ENCODE assay signal across 8 cellular contexts in genomic region chr11:59551651-59552521, GRCh38. TPM values are rescaled to one million over a fixed set of nuclear protein-coding genes. Genes with fewer than 3 reads are reported as not detected.
A peak's percentile ranks its signal among the peaks of the same experiment; 100 is the strongest.
DNase-seq lines count a peak whose midpoint lies in the region; ATAC-seq, FAIRE-seq and TF ChIP-seq lines count a peak whose summit lies in the region.

No MANE protein-coding gene starts in this region.

- H3K4me1 ChIP-seq in DOHH2 (ENCODE audit: control insufficient read depth, low read length) (peaks cover 38% of the 10 kb centered on the region), ovary (ENCODE audit: insufficient read depth) (peaks cover 14% of the 10 kb centered on the region)

- H3K27me3 Mint-ChIP-seq in WTC11 (ENCODE audit: low read depth): peaks cover 7% of the 10 kb centered on the region

- peaks cover 24% of the 10 kb centered on the region for H3F3A ChIP-seq in DOHH2 (ENCODE audit: control insufficient read depth, insufficient read depth)

- intact Hi-C loops in ovary (cut with DNase I): loop anchor here in 1 of 4 donors (10.0 kb wide), 1 partner anchor 1887 kb away; the partner anchor contains the start of gene ZDHHC5

- no peak for TF ChIP-seq EP300 in ovary (IDR thresholded peaks at IDR 0.05)

- no peaks in the 10 kb centered on the region for H3K9me3 Mint-ChIP-seq in WTC11

- no peaks in the 10 kb centered on the region for H3K36me3 Mint-ChIP-seq in WTC11

- H3K4me2 ChIP-seq in DOHH2 (ENCODE audit: low read length): peak overlapping the region; percentile 81

- TF ChIP-seq CTCF in DOHH2 (IDR thresholded peaks at IDR 0.05; ENCODE audit: low read depth, low read length, poor library complexity, severe bottlenecking) (no peak), WTC11 (IDR thresholded peaks at IDR 0.05) (no peak), foreskin fibroblast (IDR thresholded peaks at IDR 0.05; ENCODE audit: low read depth, low read length) (no peak), ovary (IDR thresholded peaks at IDR 0.05) (no peak)

- no peaks in the 10 kb centered on the region for H3K36me3 ChIP-seq in DOHH2 (ENCODE audit: control insufficient read depth, low read length)
- H3K36me3 ChIP-seq in ovary: no peaks in the 10 kb centered on the region

- 3 to 17% (median 9%) methylated on average over 30 of the region's 30 CpGs for WGBS in ovary, 3 donors

- H3K9me2 ChIP-seq in DOHH2 (replicated peaks; ENCODE audit: control insufficient read depth, low read length): no peaks in the 10 kb centered on the region

- H3K27ac ChIP-seq in DOHH2 (ENCODE audit: low read depth, low read length): peak overlapping the region; percentile 88
- H3K27ac ChIP-seq in ovary: peak overlapping the region; percentile 86 to 91

- H3K4me3 ChIP-seq in DOHH2 (ENCODE audit: low read length) (peak overlapping the region; percentile 79), foreskin fibroblast (ENCODE audit: low read depth in 1 of 2, low read length in 2 of 2) (peak overlapping the region; percentile 61 to 76), ovary (peak overlapping the region; percentile 60)

- peaks cover 20% of the 10 kb centered on the region for H3K4me1 Mint-ChIP-seq in WTC11

- no peaks in the 10 kb centered on the region for H3K9me3 ChIP-seq in DOHH2 (ENCODE audit: control insufficient read depth, insufficient read depth, low read length)
- no peaks in the 10 kb centered on the region for H3K9me3 ChIP-seq in ovary

- H3K4me3 Mint-ChIP-seq in WTC11: peak overlapping the region; percentile 86

- ATAC-seq in WTC11: no peak
- ATAC-seq in GM19351 (IDR thresholded peaks at IDR 0.05; ENCODE audit: unreplicated experiment): no peak

- POLR2A ChIA-PET in WTC11 (lab: Charles Lee): interaction anchor here (0.7 to 0.9 kb wide), 2 partner anchors 14 to 264 kb away, joined by 3 to 5 read pairs; no protein-coding TSS in a partner anchor

- no peak for FAIRE-seq in urothelium cell line (lab: Jason Lieb, UNC)

- CTCF ChIA-PET in WTC11 (lab: Charles Lee): interaction anchor here (0.6 to 0.7 kb wide), 2 partner anchors 9 to 18 kb away, joined by 3 read pairs; no protein-coding TSS in a partner anchor

- no peaks in the 10 kb centered on the region for H4K20me1 ChIP-seq in DOHH2 (ENCODE audit: control insufficient read depth, insufficient read depth, low read depth, low read length)

- H3K79me2 ChIP-seq in DOHH2 (ENCODE audit: control insufficient read depth, low read length): no peaks in the 10 kb centered on the region

- H3K27ac Mint-ChIP-seq in WTC11: no peak overlapping the region

- no peaks in the 10 kb centered on the region for H3K27me3 ChIP-seq in DOHH2 (ENCODE audit: control insufficient read depth, low read length)
- H3K27me3 ChIP-seq in ovary: no peaks in the 10 kb centered on the region

- no peak for TF ChIP-seq POLR2A in ovary (IDR thresholded peaks at IDR 0.05)

- DNase-seq in M059J (ENCODE audit: low read depth) (peak; percentile 77), WTC11 (ENCODE audit: low spot score) (peak; percentile 44), foreskin fibroblast (peak; percentile 74 to 90), ovary (peak in 3 of 5 donors; percentile 61 to 74 (median 69)), urothelium cell line (ENCODE audit: low spot score) (no peak), AG08396 (ENCODE audit: low spot score) (no peak)

TF ChIP-seq in WTC11, 78 proteins besides CTCF, POLR2A, EP300 and RAD21:
- TF ChIP-seq KAT7 (CRISPR knock-in tag; IDR thresholded peaks at IDR 0.05; ENCODE audit: borderline replicate concordance) (no peak), NR3C1 (CRISPR knock-in tag; conservative IDR thresholded peaks at IDR 0.05; ENCODE audit: low read depth) (no peak), TEAD4 (CRISPR knock-in tag; IDR thresholded peaks at IDR 0.05) (no peak), ZBTB21 (CRISPR knock-in tag; IDR thresholded peaks at IDR 0.05; ENCODE audit: borderline replicate concordance) (no peak), GTF2I (CRISPR knock-in tag; conservative IDR thresholded peaks at IDR 0.05) (no peak), CREM (CRISPR knock-in tag; IDR thresholded peaks at IDR 0.05) (no peak), USF2 (CRISPR knock-in tag; IDR thresholded peaks at IDR 0.05) (no peak), ZNF263 (CRISPR knock-in tag; IDR thresholded peaks at IDR 0.05; ENCODE audit: low read depth) (no peak), FOXJ3 (CRISPR knock-in tag; IDR thresholded peaks at IDR 0.05; ENCODE audit: borderline replicate concordance) (no peak)
- TF ChIP-seq, protein P1, sequence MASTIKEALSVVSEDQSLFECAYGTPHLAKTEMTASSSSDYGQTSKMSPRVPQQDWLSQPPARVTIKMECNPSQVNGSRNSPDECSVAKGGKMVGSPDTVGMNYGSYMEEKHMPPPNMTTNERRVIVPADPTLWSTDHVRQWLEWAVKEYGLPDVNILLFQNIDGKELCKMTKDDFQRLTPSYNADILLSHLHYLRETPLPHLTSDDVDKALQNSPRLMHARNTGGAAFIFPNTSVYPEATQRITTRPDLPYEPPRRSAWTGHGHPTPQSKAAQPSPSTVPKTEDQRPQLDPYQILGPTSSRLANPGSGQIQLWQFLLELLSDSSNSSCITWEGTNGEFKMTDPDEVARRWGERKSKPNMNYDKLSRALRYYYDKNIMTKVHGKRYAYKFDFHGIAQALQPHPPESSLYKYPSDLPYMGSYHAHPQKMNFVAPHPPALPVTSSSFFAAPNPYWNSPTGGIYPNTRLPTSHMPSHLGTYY (CRISPR knock-in tag; IDR thresholded peaks at IDR 0.05): no peak
- TF ChIP-seq, protein P2, sequence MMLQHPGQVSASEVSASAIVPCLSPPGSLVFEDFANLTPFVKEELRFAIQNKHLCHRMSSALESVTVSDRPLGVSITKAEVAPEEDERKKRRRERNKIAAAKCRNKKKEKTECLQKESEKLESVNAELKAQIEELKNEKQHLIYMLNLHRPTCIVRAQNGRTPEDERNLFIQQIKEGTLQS (CRISPR knock-in tag; conservative IDR thresholded peaks at IDR 0.05): no peak
- TF ChIP-seq, protein P3, sequence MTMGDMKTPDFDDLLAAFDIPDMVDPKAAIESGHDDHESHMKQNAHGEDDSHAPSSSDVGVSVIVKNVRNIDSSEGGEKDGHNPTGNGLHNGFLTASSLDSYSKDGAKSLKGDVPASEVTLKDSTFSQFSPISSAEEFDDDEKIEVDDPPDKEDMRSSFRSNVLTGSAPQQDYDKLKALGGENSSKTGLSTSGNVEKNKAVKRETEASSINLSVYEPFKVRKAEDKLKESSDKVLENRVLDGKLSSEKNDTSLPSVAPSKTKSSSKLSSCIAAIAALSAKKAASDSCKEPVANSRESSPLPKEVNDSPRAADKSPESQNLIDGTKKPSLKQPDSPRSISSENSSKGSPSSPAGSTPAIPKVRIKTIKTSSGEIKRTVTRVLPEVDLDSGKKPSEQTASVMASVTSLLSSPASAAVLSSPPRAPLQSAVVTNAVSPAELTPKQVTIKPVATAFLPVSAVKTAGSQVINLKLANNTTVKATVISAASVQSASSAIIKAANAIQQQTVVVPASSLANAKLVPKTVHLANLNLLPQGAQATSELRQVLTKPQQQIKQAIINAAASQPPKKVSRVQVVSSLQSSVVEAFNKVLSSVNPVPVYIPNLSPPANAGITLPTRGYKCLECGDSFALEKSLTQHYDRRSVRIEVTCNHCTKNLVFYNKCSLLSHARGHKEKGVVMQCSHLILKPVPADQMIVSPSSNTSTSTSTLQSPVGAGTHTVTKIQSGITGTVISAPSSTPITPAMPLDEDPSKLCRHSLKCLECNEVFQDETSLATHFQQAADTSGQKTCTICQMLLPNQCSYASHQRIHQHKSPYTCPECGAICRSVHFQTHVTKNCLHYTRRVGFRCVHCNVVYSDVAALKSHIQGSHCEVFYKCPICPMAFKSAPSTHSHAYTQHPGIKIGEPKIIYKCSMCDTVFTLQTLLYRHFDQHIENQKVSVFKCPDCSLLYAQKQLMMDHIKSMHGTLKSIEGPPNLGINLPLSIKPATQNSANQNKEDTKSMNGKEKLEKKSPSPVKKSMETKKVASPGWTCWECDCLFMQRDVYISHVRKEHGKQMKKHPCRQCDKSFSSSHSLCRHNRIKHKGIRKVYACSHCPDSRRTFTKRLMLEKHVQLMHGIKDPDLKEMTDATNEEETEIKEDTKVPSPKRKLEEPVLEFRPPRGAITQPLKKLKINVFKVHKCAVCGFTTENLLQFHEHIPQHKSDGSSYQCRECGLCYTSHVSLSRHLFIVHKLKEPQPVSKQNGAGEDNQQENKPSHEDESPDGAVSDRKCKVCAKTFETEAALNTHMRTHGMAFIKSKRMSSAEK (CRISPR knock-in tag; IDR thresholded peaks at IDR 0.05; ENCODE audit: borderline replicate concordance): no peak
- TF ChIP-seq, protein P4, sequence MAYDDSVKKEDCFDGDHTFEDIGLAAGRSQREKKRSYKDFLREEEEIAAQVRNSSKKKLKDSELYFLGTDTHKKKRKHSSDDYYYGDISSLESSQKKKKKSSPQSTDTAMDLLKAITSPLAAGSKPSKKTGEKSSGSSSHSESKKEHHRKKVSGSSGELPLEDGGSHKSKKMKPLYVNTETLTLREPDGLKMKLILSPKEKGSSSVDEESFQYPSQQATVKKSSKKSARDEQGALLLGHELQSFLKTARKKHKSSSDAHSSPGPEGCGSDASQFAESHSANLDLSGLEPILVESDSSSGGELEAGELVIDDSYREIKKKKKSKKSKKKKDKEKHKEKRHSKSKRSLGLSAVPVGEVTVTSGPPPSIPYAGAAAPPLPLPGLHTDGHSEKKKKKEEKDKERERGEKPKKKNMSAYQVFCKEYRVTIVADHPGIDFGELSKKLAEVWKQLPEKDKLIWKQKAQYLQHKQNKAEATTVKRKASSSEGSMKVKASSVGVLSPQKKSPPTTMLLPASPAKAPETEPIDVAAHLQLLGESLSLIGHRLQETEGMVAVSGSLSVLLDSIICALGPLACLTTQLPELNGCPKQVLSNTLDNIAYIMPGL (CRISPR knock-in tag; IDR thresholded peaks at IDR 0.05): no peak

RNA-seq across cellular contexts. Expression of gene OR4D9, which starts 40.5 kb away (rescaled TPM):
- total RNA-seq in M059J (2014; rRNA removed; shearing (Covaris generic)): not detected in 2 replicates
- total RNA-seq in WTC11 (2021) (not detected in 3 replicates), ovary (not detected)
- not detected for polyA plus RNA-seq in ovary

RNA-seq across cellular contexts. Expression of gene OR4D11, which starts 48.5 kb away (rescaled TPM):
- not detected in 2 replicates for total RNA-seq in M059J (2014; rRNA removed; shearing (Covaris generic))
- total RNA-seq in WTC11 (2021) (not detected in 3 replicates), ovary (not detected)
- not detected for polyA plus RNA-seq in ovary

Comparison
In these comparisons a context has a peak if more than half of its experiments do, and no peak if none do; other contexts are left out.
1. DNase-seq: peak in M059J (single experiment), WTC11 (single experiment), foreskin fibroblast (2 of 2) and ovary (3 of 5); none in urothelium cell line (single experiment) and AG08396 (single experiment).
2. Peak in every context shown above with its lines, with median percentiles within 50 percentile points of each other: H3K4me3 ChIP-seq.